31 cellular contexts compared by ENCODE assay signal in genomic region chr19:3746371-3747056, GRCh38. TPM values are rescaled to one million over a fixed set of nuclear protein-coding genes. Genes with fewer than 3 reads are reported as not detected.
"Had no signal": no experiment of that assay in that cellular context is flagged by ENCODE, and none has a peak within 500 bp of the region (broad histone marks: within the 10 kb centered on the region; RNA-seq: fewer than 3 reads in every experiment).

No MANE protein-coding gene starts in this region.

- H3K4me3 ChIP-seq: heart right ventricle, psoas muscle, spleen, stomach, thoracic aorta, transverse colon had no signal

- H3K27ac ChIP-seq: heart right ventricle, neutrophil, psoas muscle, spleen, stomach, thoracic aorta, transverse colon had no signal

- H3K4me1 ChIP-seq: heart right ventricle, psoas muscle, spleen, stomach, transverse colon had no signal

- ATAC-seq: esophagus mucosa, left lobe of liver, psoas muscle, sciatic nerve had no signal

- H3K27me3 Mint-ChIP-seq: natural killer cell treated with Interleukin-12 subunit alpha and Interleukin-12 subunit beta and Interleukin-15 and Interleukin-18, amount 100 ng/mL, for 72 hours had no signal

- FAIRE-seq: endometrium, frontal cortex had no signal

- H3K36me3 Mint-ChIP-seq: natural killer cell treated with Interleukin-12 subunit alpha and Interleukin-12 subunit beta and Interleukin-15 and Interleukin-18, amount 100 ng/mL, for 72 hours had no signal

- H3K9me3 ChIP-seq: heart right ventricle, neutrophil, psoas muscle, stomach, thoracic aorta, transverse colon had no signal

- H3K9me3 Mint-ChIP-seq: natural killer cell treated with Interleukin-12 subunit alpha and Interleukin-12 subunit beta and Interleukin-15 and Interleukin-18, amount 100 ng/mL, for 72 hours had no signal

- H3K4me3 Mint-ChIP-seq: natural killer cell treated with Interleukin-12 subunit alpha and Interleukin-12 subunit beta and Interleukin-15 and Interleukin-18, amount 100 ng/mL, for 72 hours had no signal

- H3K27ac Mint-ChIP-seq: natural killer cell treated with Interleukin-12 subunit alpha and Interleukin-12 subunit beta and Interleukin-15 and Interleukin-18, amount 100 ng/mL, for 72 hours had no signal

- H3K27me3 ChIP-seq: neutrophil, transverse colon had no signal

- DNase-seq: effector memory CD4-positive, alpha-beta T cell; heart right ventricle; hypothalamus; islet precursor cell; mammary epithelial cell; psoas muscle; retina; spleen; stimulated activated CD4-positive, alpha-beta T cell treated with anti-CD3 and anti-CD28 coated beads, Interleukin-15, amount 100 ng/mL, for 24 hours; stimulated activated CD4-positive, alpha-beta T cell treated with anti-CD3 and anti-CD28 coated beads, Interleukin-1b, Interleukin-23, amount 100 ng/mL, for 48 hours; stimulated activated CD4-positive, alpha-beta T cell treated with anti-CD3 and anti-CD28 coated beads, Interleukin-4, amount 100 ng/mL, for 4 hours; stimulated activated naive CD4-positive, alpha-beta T cell; stomach; substantia nigra; transverse colon had no signal

RNA-seq across cellular contexts. Expression of gene RAX2, which starts 25.5 kb away (rescaled TPM):
- total RNA-seq: esophagus mucosa, fibroblast of lung, glomerular endothelial cell, heart right ventricle, left lobe of liver, lower leg skin, mammary epithelial cell, mucosa of gallbladder, myocyte, osteoblast, psoas muscle, sciatic nerve, skeletal muscle tissue, spleen, stomach, thoracic aorta, transverse colon, ureter had no signal
- polyA plus RNA-seq: fibroblast of lung, heart right ventricle, mammary epithelial cell, psoas muscle, spleen, stomach had no signal

RNA-seq across cellular contexts. Expression of gene TJP3, which starts 38.3 kb away (rescaled TPM):
- total RNA-seq: fibroblast of lung, frontal cortex, glomerular endothelial cell, myocyte, osteoblast, skeletal muscle tissue had no signal
- polyA plus RNA-seq: fibroblast of lung had no signal

RNA-seq across cellular contexts. Expression of gene MATK, which starts 39.7 kb away (rescaled TPM):
- total RNA-seq: glomerular endothelial cell, mammary epithelial cell, myocyte, osteoblast had no signal
- polyA plus RNA-seq: fibroblast of lung, mammary epithelial cell had no signal
